In the genomic region with DNA sequence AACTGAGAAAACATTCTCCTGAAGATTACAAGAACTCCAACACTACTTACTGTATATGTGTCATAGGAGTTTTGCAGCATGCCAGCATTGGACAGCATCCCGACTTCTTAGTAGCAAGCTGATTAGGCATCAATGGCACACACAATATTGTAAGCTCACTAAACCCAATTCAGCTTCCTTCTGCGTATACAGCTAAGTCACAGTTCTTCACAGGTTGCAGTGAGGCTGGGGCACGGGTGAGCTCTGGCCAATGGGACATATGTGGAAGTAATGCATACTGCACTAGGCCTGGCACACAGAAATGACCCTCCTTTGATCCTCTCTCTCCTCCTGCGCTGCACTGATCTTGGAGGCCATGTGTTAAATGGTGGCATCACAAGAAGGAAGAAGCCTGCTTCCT, we compare ENCODE assay signal across 1 cellular context.
TF ChIP-seq lines count a peak whose summit lies in the region.

No MANE protein-coding gene starts in this region.

TF ChIP-seq in H1, 55 proteins besides CTCF, POLR2A, EP300 and RAD21:
- TF ChIP-seq CHD2 (IDR thresholded peaks at IDR 0.05; ENCODE audit: low read length), result no peak
- no peak for TF ChIP-seq JUN (IDR thresholded peaks at IDR 0.05; ENCODE audit: low read depth, low read length)
- TF ChIP-seq GABPA (IDR thresholded peaks at IDR 0.05; ENCODE audit: borderline replicate concordance, insufficient read depth, low read length), result no peak
- no peak for TF ChIP-seq SAP30 (IDR thresholded peaks at IDR 0.05; ENCODE audit: insufficient read depth, insufficient replicate concordance, low read length)
- TF ChIP-seq RBBP5 (IDR thresholded peaks at IDR 0.05; ENCODE audit: borderline replicate concordance, low read depth, low read length), result no peak
- no peak for TF ChIP-seq CBX5 (IDR thresholded peaks at IDR 0.05; ENCODE audit: low read depth, low read length)
